9 cellular contexts compared by ENCODE assay signal in genomic region chr5:109743770-109744212, GRCh38. TPM values are rescaled to one million over a fixed set of nuclear protein-coding genes. Genes with fewer than 3 reads are reported as not detected.
DNase-seq lines count a peak whose midpoint lies in the region; ATAC-seq, FAIRE-seq and TF ChIP-seq lines count a peak whose summit lies in the region.
"Had no signal": no experiment of that assay in that cellular context is flagged by ENCODE, and none has a peak within 500 bp of the region (broad histone marks: within the 10 kb centered on the region; RNA-seq: fewer than 3 reads in every experiment).

No MANE protein-coding gene starts in this region.

- peak overlapping the region; percentile 43; the same call in 1 of the 2 replicates for H3K4me3 ChIP-seq in ACC112 (ENCODE audit: low read depth, low read length)
- no peak overlapping the region; the same call in 1 of the 2 replicates for H3K4me3 ChIP-seq in HUES64 (ENCODE audit: low read length)
- H3K4me3 ChIP-seq in bronchial epithelial cell (ENCODE audit: low read depth, low read length) = no peak overlapping the region
- H3K4me3 ChIP-seq: skin epidermis had no signal

- no peak for TF ChIP-seq CTCF in bronchial epithelial cell (IDR thresholded peaks at IDR 0.05; ENCODE audit: insufficient read depth, low read length, severe bottlenecking)

- no peak for ATAC-seq in GM18498 (IDR thresholded peaks at IDR 0.05; ENCODE audit: unreplicated experiment)

- H3K27me3 ChIP-seq in ACC112 (ENCODE audit: insufficient read depth, low read length) (no peaks in the 10 kb centered on the region), HUES64 (ENCODE audit: insufficient read depth, low read length) (no peaks in the 10 kb centered on the region), bronchial epithelial cell (ENCODE audit: control insufficient read depth, insufficient read depth, low read length) (no peaks in the 10 kb centered on the region)

- H3K9me3 ChIP-seq in HUES64 (ENCODE audit: insufficient read depth, low read depth, low read length) = no peaks in the 10 kb centered on the region

- WGBS in HUES64 = 47% methylated on average over 3 of the region's 3 CpGs

- H3K4me1 ChIP-seq in ACC112 (ENCODE audit: control insufficient read depth, insufficient read depth, low read length, unreplicated experiment) = peaks cover 48% of the 10 kb centered on the region
- H3K4me1 ChIP-seq in HUES64 (ENCODE audit: insufficient read depth, low read length) = peaks cover 70% of the 10 kb centered on the region

- H3K36me3 ChIP-seq in ACC112 (ENCODE audit: insufficient read depth, low read length) = no peaks in the 10 kb centered on the region
- no peaks in the 10 kb centered on the region; the same call in 1 of the 2 replicates for H3K36me3 ChIP-seq in HUES64 (ENCODE audit: insufficient read depth, low read length)
- peaks cover 1% of the 10 kb centered on the region for H3K36me3 ChIP-seq in bronchial epithelial cell (ENCODE audit: control insufficient read depth, insufficient read depth, low read length)

- H3K9ac ChIP-seq in HUES64 (ENCODE audit: low read depth, low read length) = peak overlapping the region; percentile 36; the same call in 1 of the 2 replicates

- H3K27ac ChIP-seq in ACC112 (ENCODE audit: low read depth, low read length) = peak overlapping the region; percentile 84
- peak overlapping the region; percentile 93 for H3K27ac ChIP-seq in HUES64 (ENCODE audit: low read depth, low read length)

- peak overlapping the region; percentile 82 for H2AFZ ChIP-seq in ACC112 (ENCODE audit: low read length, unreplicated experiment)

- H3K79me2 ChIP-seq in ACC112 (ENCODE audit: control insufficient read depth, insufficient read depth, low read length, unreplicated experiment) = peaks cover 7% of the 10 kb centered on the region

- FAIRE-seq in bronchial epithelial cell (lab: Jason Lieb, UNC) = no peak

- DNase-seq in bronchial epithelial cell (ENCODE audit: low read depth) (peak; percentile 95), kidney tubule cell (ENCODE audit: low spot score) (peak; percentile 99), DMS79 (lab: John Stamatoyannopoulos, UW) (no peak), NCI-H187 (lab: John Stamatoyannopoulos, UW) (no peak), cortex of kidney (lab: John Stamatoyannopoulos, UW) (no peak)

RNA-seq across cellular contexts. Expression of gene MAN2A1, which starts 54.1 kb away (rescaled TPM):
- 44.5 TPM for polyA plus RNA-seq in HUES64 (2013, experiment 1 of 2)
- polyA plus RNA-seq in HUES64 (2013, experiment 2 of 2) = 49.3 TPM
- total RNA-seq in bronchial epithelial cell = 78.9 and 85.0 TPM in 2 replicates

Comparison
In these comparisons a context has a peak if more than half of its experiments do, and no peak if none do; other contexts are left out.
1. DNase-seq: peak in bronchial epithelial cell (single experiment) and kidney tubule cell (single experiment); none in DMS79 (single experiment), NCI-H187 (0 of 2) and cortex of kidney (single experiment).